Comparison of ENCODE assay signal across 2 cellular contexts in the genomic region with DNA sequence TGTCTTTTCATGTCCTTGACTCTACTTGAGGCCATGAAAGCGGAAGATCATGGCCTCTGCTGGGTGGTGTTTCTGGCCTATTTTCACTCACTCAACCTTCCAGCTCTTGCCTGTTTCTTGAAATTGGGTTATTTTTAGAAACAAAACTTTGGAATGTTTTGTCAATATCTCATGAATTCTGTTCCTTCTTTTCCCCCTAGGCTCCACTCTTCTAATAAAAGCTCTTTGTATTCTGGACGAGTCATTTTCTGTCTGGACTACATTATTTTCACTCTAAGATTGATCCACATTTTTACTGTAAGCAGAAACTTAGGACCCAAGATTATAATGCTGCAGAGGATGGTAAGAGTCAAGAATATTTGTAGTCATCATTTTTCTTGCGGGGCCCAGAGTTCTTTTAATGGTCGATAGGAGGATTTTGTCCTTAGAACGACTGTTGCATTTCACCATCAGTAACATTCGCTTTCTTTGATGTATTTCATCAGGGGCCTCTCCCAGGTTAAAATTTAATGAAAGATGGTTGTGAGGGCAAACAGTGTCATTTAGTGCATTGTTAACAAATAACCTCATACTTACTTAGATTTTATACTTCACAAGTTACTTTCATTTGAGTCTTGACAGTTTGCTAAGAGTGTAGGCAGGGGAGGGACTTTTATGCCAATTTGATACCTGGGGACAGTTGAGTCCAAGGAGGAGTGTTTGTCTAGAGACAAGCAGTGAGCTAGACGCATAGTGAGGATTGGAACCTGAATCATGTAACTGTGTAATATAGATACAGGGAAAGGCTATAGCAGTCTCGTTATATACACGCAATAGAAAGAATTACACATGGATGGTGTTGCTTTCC.
TF ChIP-seq lines count a peak whose summit lies in the region.

No MANE protein-coding gene starts in this region.

TF ChIP-seq in SK-N-SH, 30 proteins besides CTCF, POLR2A, EP300 and RAD21:
- TF ChIP-seq, protein P1, sequence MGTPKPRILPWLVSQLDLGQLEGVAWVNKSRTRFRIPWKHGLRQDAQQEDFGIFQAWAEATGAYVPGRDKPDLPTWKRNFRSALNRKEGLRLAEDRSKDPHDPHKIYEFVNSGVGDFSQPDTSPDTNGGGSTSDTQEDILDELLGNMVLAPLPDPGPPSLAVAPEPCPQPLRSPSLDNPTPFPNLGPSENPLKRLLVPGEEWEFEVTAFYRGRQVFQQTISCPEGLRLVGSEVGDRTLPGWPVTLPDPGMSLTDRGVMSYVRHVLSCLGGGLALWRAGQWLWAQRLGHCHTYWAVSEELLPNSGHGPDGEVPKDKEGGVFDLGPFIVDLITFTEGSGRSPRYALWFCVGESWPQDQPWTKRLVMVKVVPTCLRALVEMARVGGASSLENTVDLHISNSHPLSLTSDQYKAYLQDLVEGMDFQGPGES (IDR thresholded peaks at IDR 0.05; ENCODE audit: low read depth, low read length): no peak
- no peak for TF ChIP-seq JUND (IDR thresholded peaks at IDR 0.05)
- TF ChIP-seq, protein P2, sequence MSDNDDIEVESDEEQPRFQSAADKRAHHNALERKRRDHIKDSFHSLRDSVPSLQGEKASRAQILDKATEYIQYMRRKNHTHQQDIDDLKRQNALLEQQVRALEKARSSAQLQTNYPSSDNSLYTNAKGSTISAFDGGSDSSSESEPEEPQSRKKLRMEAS (IDR thresholded peaks at IDR 0.05; ENCODE audit: low read depth): 0 out of 2 replicates have a peak, but pooled peaks have one; percentile 26
- 0 out of 2 replicates have a peak, but pooled peaks have one; percentile 55 for TF ChIP-seq MEF2A (IDR thresholded peaks at IDR 0.05; ENCODE audit: borderline replicate concordance, low read depth)
- no peak for TF ChIP-seq EZH2phosphoT487 (IDR thresholded peaks at IDR 0.05; ENCODE audit: borderline replicate concordance, low read depth)

TF ChIP-seq in SK-N-SH treated with all-trans-retinoic acid at 6 μM for 48 hours, 23 proteins besides CTCF, POLR2A, EP300 and RAD21 (continued from another document):
- TF ChIP-seq, protein P3, sequence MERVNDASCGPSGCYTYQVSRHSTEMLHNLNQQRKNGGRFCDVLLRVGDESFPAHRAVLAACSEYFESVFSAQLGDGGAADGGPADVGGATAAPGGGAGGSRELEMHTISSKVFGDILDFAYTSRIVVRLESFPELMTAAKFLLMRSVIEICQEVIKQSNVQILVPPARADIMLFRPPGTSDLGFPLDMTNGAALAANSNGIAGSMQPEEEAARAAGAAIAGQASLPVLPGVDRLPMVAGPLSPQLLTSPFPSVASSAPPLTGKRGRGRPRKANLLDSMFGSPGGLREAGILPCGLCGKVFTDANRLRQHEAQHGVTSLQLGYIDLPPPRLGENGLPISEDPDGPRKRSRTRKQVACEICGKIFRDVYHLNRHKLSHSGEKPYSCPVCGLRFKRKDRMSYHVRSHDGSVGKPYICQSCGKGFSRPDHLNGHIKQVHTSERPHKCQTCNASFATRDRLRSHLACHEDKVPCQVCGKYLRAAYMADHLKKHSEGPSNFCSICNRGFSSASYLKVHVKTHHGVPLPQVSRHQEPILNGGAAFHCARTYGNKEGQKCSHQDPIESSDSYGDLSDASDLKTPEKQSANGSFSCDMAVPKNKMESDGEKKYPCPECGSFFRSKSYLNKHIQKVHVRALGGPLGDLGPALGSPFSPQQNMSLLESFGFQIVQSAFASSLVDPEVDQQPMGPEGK (CRISPR knock-in tag; IDR thresholded peaks at IDR 0.05; ENCODE audit: borderline replicate concordance): no peak
- TF ChIP-seq RARB (CRISPR knock-in tag; IDR thresholded peaks at IDR 0.05): no peak
- no peak for TF ChIP-seq GLIS3 (CRISPR knock-in tag; IDR thresholded peaks at IDR 0.05)
- TF ChIP-seq SNAI2 (CRISPR knock-in tag; IDR thresholded peaks at IDR 0.05): no peak
- TF ChIP-seq TOX (CRISPR knock-in tag; IDR thresholded peaks at IDR 0.05; ENCODE audit: borderline replicate concordance): no peak
- TF ChIP-seq ZFP30 (CRISPR knock-in tag; IDR thresholded peaks at IDR 0.05): no peak
- TF ChIP-seq PPARA (CRISPR knock-in tag; IDR thresholded peaks at IDR 0.05; ENCODE audit: borderline replicate concordance): no peak
- no peak for TF ChIP-seq CSDC2 (CRISPR knock-in tag; IDR thresholded peaks at IDR 0.05)
- TF ChIP-seq ZFP3 (CRISPR knock-in tag; IDR thresholded peaks at IDR 0.05): no peak
- TF ChIP-seq ESRRG (CRISPR knock-in tag; IDR thresholded peaks at IDR 0.05): no peak
- no peak for TF ChIP-seq ISL1 (CRISPR knock-in tag; IDR thresholded peaks at IDR 0.05)
- TF ChIP-seq ZNF565 (CRISPR knock-in tag; conservative IDR thresholded peaks at IDR 0.05; ENCODE audit: low read depth): no peak
- no peak for TF ChIP-seq ZC3H10 (CRISPR knock-in tag; IDR thresholded peaks at IDR 0.05)
- no peak for TF ChIP-seq OSR1 (CRISPR knock-in tag; IDR thresholded peaks at IDR 0.05)
